In the genomic region with DNA sequence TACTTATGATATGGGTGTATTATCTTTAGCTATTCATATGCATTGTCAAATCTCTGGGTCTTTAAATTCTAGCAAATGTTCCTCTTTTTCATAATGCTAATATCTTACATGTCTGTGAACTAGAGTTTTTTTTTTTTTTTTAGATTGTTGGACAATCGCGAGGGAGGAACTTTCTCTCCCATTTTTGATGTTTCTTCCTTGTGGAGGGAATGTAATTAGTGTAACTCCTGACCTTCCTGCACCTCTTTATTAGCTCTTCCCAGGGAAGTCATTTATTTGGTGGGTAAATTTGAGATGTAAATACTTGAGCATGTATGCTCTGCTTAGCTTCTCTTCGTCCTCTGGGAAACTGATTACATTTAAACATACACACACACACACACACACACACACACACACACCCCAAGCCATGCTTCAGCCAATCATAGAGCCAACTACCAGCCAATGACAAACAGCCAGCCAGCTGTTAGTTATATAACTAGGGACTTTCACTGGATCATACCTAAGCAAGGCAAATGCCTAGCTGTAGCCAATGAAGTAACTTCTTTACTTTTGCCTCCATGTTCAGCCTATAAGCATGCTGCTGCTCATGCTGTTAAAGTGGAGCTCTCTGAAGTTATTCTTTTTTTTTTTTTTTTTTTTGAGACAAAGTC, we compare ENCODE assay signal across 18 cellular contexts. TPM values are rescaled to one million over a fixed set of nuclear protein-coding genes. Genes with fewer than 3 reads are reported as not detected.
DNase-seq lines count a peak whose midpoint lies in the region; ATAC-seq, FAIRE-seq and TF ChIP-seq lines count a peak whose summit lies in the region.
"Had no signal": no experiment of that assay in that cellular context is flagged by ENCODE, and none has a peak within 500 bp of the region (broad histone marks: within the 10 kb centered on the region; RNA-seq: fewer than 3 reads in every experiment).

No MANE protein-coding gene starts in this region.

- FAIRE-seq in H1 (lab: Jason Lieb, UNC): no peak
- FAIRE-seq: colon, GM18507 had no signal

- H3K27ac ChIP-seq in GM23338 (ENCODE audit: low read depth) (no peak overlapping the region), H1 (ENCODE audit: low read depth, low read length) (no peak overlapping the region)
- H3K27ac ChIP-seq: neutrophil had no signal

- ATAC-seq in GM23338: peak; percentile 51
- ATAC-seq in mucosa of descending colon: peak; percentile 71
- no peak for ATAC-seq in stimulated activated naive CD8-positive, alpha-beta T cell treated with anti-CD3 and anti-CD28 coated beads, Interleukin-15, amount 100 ng/mL, for 72 hours

- H3K23me2 ChIP-seq in H1 (ENCODE audit: low read depth, low read length): no peaks in the 10 kb centered on the region; the same call in 1 of the 2 replicates

- H2BK5ac ChIP-seq in H1 (ENCODE audit: low read depth, low read length): no peak overlapping the region

- H3K79me2 ChIP-seq in GM23338 (replicated peaks; ENCODE audit: insufficient read depth): no peaks in the 10 kb centered on the region
- H3K79me2 ChIP-seq in H1 (ENCODE audit: control insufficient read depth in 1 of 2, insufficient read depth in 2 of 2, low read length in 2 of 2): no peaks in the 10 kb centered on the region

- TF ChIP-seq EP300 in H1 (IDR thresholded peaks at IDR 0.05; ENCODE audit: borderline replicate concordance in 1 of 2, low read depth in 2 of 2, low read length in 2 of 2): no peak

- no peak overlapping the region for H2BK15ac ChIP-seq in H1 (ENCODE audit: low read length)

- no peak overlapping the region for H3K23ac ChIP-seq in H1 (ENCODE audit: insufficient read length)

- H3K4me2 ChIP-seq in GM23338 (no peak overlapping the region), H1 (ENCODE audit: insufficient read depth in 1 of 2, low read depth in 2 of 2, low read length in 2 of 2) (no peak overlapping the region)

- H3K18ac ChIP-seq in H1 (ENCODE audit: extremely low read depth, low read length): no peak overlapping the region

- TF ChIP-seq CTCF in GM23338 (conservative IDR thresholded peaks at IDR 0.05; ENCODE audit: low read depth in 2 of 2): no peak
- no peak for TF ChIP-seq CTCF in H1 (IDR thresholded peaks at IDR 0.05; ENCODE audit: control extremely low read depth in 1 of 3, insufficient read depth in 1 of 3, low read depth in 1 of 3, low read length in 3 of 3)
- TF ChIP-seq CTCF in mucosa of descending colon (IDR thresholded peaks at IDR 0.05): no peak

- no peak overlapping the region for H3K56ac ChIP-seq in H1 (replicated peaks; ENCODE audit: insufficient read length, low read depth, low read length)

- H2AFZ ChIP-seq in GM23338 (no peak overlapping the region; the same call in 1 of the 2 replicates), H1 (ENCODE audit: low read length) (0 out of 2 replicates have a peak overlapping the region, but pooled peaks have one; percentile 13)

- TF ChIP-seq POLR2A in H1 (IDR thresholded peaks at IDR 0.05; ENCODE audit: control extremely low read depth in 1 of 2, low read depth in 2 of 2, low read length in 2 of 2): no peak

- no peak overlapping the region for H4K8ac ChIP-seq in H1 (ENCODE audit: extremely low read depth, insufficient read depth, low read length)

- no peak overlapping the region for H4K5ac ChIP-seq in H1 (ENCODE audit: insufficient read length, low read depth, low read length)

- no peak overlapping the region for H3K4me3 ChIP-seq in GM23338
- H3K4me3 ChIP-seq in H1 (ENCODE audit: extremely low read depth in 1 of 4, insufficient read depth in 2 of 4, low read depth in 3 of 4, low read length in 4 of 4): no peak overlapping the region
- H3K4me3 ChIP-seq in mucosa of descending colon: no peak overlapping the region
- H3K4me3 ChIP-seq: MG63 had no signal

- 77% methylated on average over 3 of the region's 3 CpGs; no CpG with 5 or more reads in 1 of the 2 experiments for WGBS in H1 (ENCODE audit: extremely low coverage in 1 of 2, insufficient coverage in 1 of 2, insufficient read length in 1 of 2, insufficient replicate concordance in 2 of 2, low coverage in 1 of 2, low lambda C conversion rate in 2 of 2, missing lambda C conversion rate in 1 of 2), 2 experiments

- intact Hi-C loops in mucosa of descending colon (cut with DNase I, micrococcal nuclease): no loop called here

- CTCF ChIA-PET in H1 (lab: Charles Lee; ENCODE audit: partially characterized antibody): interaction anchor here (0.6 kb wide), 1 partner anchor 430 kb away, joined by 3 read pairs; no protein-coding TSS in a partner anchor

- H2BK12ac ChIP-seq in H1 (ENCODE audit: low read depth, low read length): no peak overlapping the region

- H3K9me3 ChIP-seq in H1 (ENCODE audit: insufficient read depth in 2 of 2, low read depth in 1 of 2, low read length in 1 of 2): no peaks in the 10 kb centered on the region
- no peaks in the 10 kb centered on the region for H3K9me3 ChIP-seq in mucosa of descending colon
- H3K9me3 ChIP-seq: MG63, neutrophil had no signal

- H3K4me3 Mint-ChIP-seq in GM23338: no peak overlapping the region
- H3K4me3 Mint-ChIP-seq in stimulated activated naive CD8-positive, alpha-beta T cell treated with anti-CD3 and anti-CD28 coated beads, Interleukin-15, amount 100 ng/mL, for 72 hours: no peak overlapping the region
- H3K4me3 Mint-ChIP-seq: activated CD4-positive, alpha-beta T cell treated with anti-CD3 and anti-CD28 coated beads, Interleukin-2, amount 10 ng/mL, durations not matched to agents 24 days and 14 days; CD14-positive monocyte had no signal

- H3K36me3 ChIP-seq in GM23338 (ENCODE audit: insufficient read depth): no peaks in the 10 kb centered on the region
- no peaks in the 10 kb centered on the region for H3K36me3 ChIP-seq in H1 (ENCODE audit: control insufficient read depth in 2 of 4, insufficient read depth in 4 of 4, low read length in 3 of 4)
- no peaks in the 10 kb centered on the region for H3K36me3 ChIP-seq in mucosa of descending colon (ENCODE audit: low read depth)
- H3K36me3 ChIP-seq: MG63, neutrophil had no signal

- H3K79me1 ChIP-seq in H1 (ENCODE audit: low read depth, low read length): no peaks in the 10 kb centered on the region

- H3K4me1 ChIP-seq in GM23338 (ENCODE audit: insufficient read depth) (no peaks in the 10 kb centered on the region), H1 (replicated peaks in 1 of 4; ENCODE audit: control insufficient read depth in 3 of 4, insufficient read depth in 4 of 4, low read length in 3 of 4) (no peaks in the 10 kb centered on the region), mucosa of descending colon (ENCODE audit: low read depth) (no peaks in the 10 kb centered on the region)

- no peaks in the 10 kb centered on the region; the same call in 2 of the 3 replicates for H3K4me1 Mint-ChIP-seq in GM23338
- H3K4me1 Mint-ChIP-seq in stimulated activated naive CD8-positive, alpha-beta T cell treated with anti-CD3 and anti-CD28 coated beads, Interleukin-15, amount 100 ng/mL, for 72 hours: no peaks in the 10 kb centered on the region
- H3K4me1 Mint-ChIP-seq: activated CD4-positive, alpha-beta T cell treated with anti-CD3 and anti-CD28 coated beads, Interleukin-2, amount 10 ng/mL, durations not matched to agents 24 days and 14 days; CD14-positive monocyte had no signal

- no peaks in the 10 kb centered on the region for H3K36me3 Mint-ChIP-seq in GM23338 (ENCODE audit: low read depth)
- H3K36me3 Mint-ChIP-seq: CD14-positive monocyte had no signal

- H2AK5ac ChIP-seq in H1 (ENCODE audit: low read depth, low read length): no peak overlapping the region

- POLR2A ChIA-PET in H1 (lab: Charles Lee; ENCODE audit: partially characterized antibody): interaction anchor here (0.5 to 1.1 kb wide), 5 partner anchors 8 to 1081 kb away, joined by 3 to 4 read pairs (median 3); a partner anchor contains a TSS

- H4K91ac ChIP-seq in H1 (replicated peaks; ENCODE audit: insufficient read length, low read length): no peak overlapping the region

- no peak for TF ChIP-seq RAD21 in H1 (IDR thresholded peaks at IDR 0.05 in 1 of 2, conservative IDR thresholded peaks at IDR 0.05 in 1 of 2; ENCODE audit: low read depth in 2 of 2, low read length in 2 of 2)

- no peak overlapping the region for H3K9ac ChIP-seq in H1 (replicated peaks in 1 of 4; ENCODE audit: extremely low read depth in 1 of 4, low read depth in 3 of 4, low read length in 3 of 4)

- H3K4ac ChIP-seq in H1 (replicated peaks; ENCODE audit: insufficient read length, low read depth, low read length): no peak overlapping the region

- H3K27ac Mint-ChIP-seq in GM23338: no peak overlapping the region; the same call in 1 of the 2 replicates
- H3K27ac Mint-ChIP-seq in stimulated activated naive CD8-positive, alpha-beta T cell treated with anti-CD3 and anti-CD28 coated beads, Interleukin-15, amount 100 ng/mL, for 72 hours: no peak overlapping the region
- H3K27ac Mint-ChIP-seq: activated CD4-positive, alpha-beta T cell treated with anti-CD3 and anti-CD28 coated beads, Interleukin-2, amount 10 ng/mL, durations not matched to agents 24 days and 14 days; CD14-positive monocyte had no signal

- no peaks in the 10 kb centered on the region for H4K20me1 ChIP-seq in GM23338 (replicated peaks; ENCODE audit: insufficient read depth)
- no peaks in the 10 kb centered on the region for H4K20me1 ChIP-seq in H1 (replicated peaks in 1 of 2; ENCODE audit: control insufficient read depth in 1 of 2, insufficient read depth in 2 of 2, low read length in 2 of 2)

- no peaks in the 10 kb centered on the region for H3F3A ChIP-seq in GM23338 (replicated peaks; ENCODE audit: low read depth)

- peaks cover 2% of the 10 kb centered on the region for H3K27me3 Mint-ChIP-seq in GM23338 (ENCODE audit: insufficient read depth, low read depth, poor library complexity)
- H3K27me3 Mint-ChIP-seq in stimulated activated naive CD8-positive, alpha-beta T cell treated with anti-CD3 and anti-CD28 coated beads, Interleukin-15, amount 100 ng/mL, for 72 hours: no peaks in the 10 kb centered on the region

- H3K9me3 Mint-ChIP-seq in GM23338: no peaks in the 10 kb centered on the region
- no peaks in the 10 kb centered on the region for H3K9me3 Mint-ChIP-seq in stimulated activated naive CD8-positive, alpha-beta T cell treated with anti-CD3 and anti-CD28 coated beads, Interleukin-15, amount 100 ng/mL, for 72 hours
- H3K9me3 Mint-ChIP-seq: activated CD4-positive, alpha-beta T cell treated with anti-CD3 and anti-CD28 coated beads, Interleukin-2, amount 10 ng/mL, durations not matched to agents 24 days and 14 days had no signal

- peaks cover 12% of the 10 kb centered on the region for H3K9me2 ChIP-seq in GM23338 (ENCODE audit: insufficient read depth)

- H3K14ac ChIP-seq in H1 (ENCODE audit: insufficient read length): no peak overlapping the region

- H2BK120ac ChIP-seq in H1 (replicated peaks; ENCODE audit: low read depth, low read length): no peak overlapping the region

- H3K27me3 ChIP-seq in GM23338 (ENCODE audit: insufficient read depth): no peaks in the 10 kb centered on the region
- no peaks in the 10 kb centered on the region; a peak in 2 of 7 replicates for H3K27me3 ChIP-seq in H1 (replicated peaks in 1 of 4; ENCODE audit: control insufficient read depth in 3 of 4, extremely low read depth in 1 of 4, insufficient read depth in 3 of 4, low read length in 3 of 4)
- H3K27me3 ChIP-seq: MG63, neutrophil had no signal

- no peak overlapping the region for H2BK20ac ChIP-seq in H1 (ENCODE audit: low read length)

- peak; percentile 32 for DNase-seq in GM23338 (ENCODE audit: low spot score)
- DNase-seq in NCI-H774 (lab: John Stamatoyannopoulos, UW): peak; percentile 38
- no peak for DNase-seq in H1 (ENCODE audit: low read depth in 1 of 2, low spot score in 2 of 2)
- DNase-seq in mucosa of descending colon: peak in 1 of 3 donors; percentile 43
- no peak for DNase-seq in SHP77 (lab: John Stamatoyannopoulos, UW)
- no peak for DNase-seq in kidney tubule cell (ENCODE audit: low spot score)
- no peak for DNase-seq in GM19238 (ENCODE audit: insufficient read length, low spot score)
- DNase-seq in stimulated activated naive CD8-positive, alpha-beta T cell treated with anti-CD3 and anti-CD28 coated beads, Interleukin-15, amount 100 ng/mL, for 72 hours: no peak
- DNase-seq: activated CD4-positive, alpha-beta T cell treated with anti-CD3 and anti-CD28 coated beads, Interleukin-2, amount 10 ng/mL, durations not matched to agents 24 days and 14 days; activated T-cell treated with anti-CD3 and anti-CD28 coated beads, Interleukin-2, amount 50 U/mL, for 48 hours; GDM1; mesendoderm; MG63; stimulated activated naive CD4-positive, alpha-beta T cell had no signal

RNA-seq across cellular contexts. Expression of a gene that starts 8.3 kb away (rescaled TPM):
- 60.3 and 64.8 TPM in 2 replicates for total RNA-seq in GM23338 (2014; rRNA removed; shearing (Covaris generic))
- polyA plus RNA-seq in GM23338 (2016; fragmentation: Nextera tagmentation; extraction: Ambion mirVana) (50.0 and 68.6 TPM in 2 replicates), H1 (2011; rRNA removed) (11.5 and 19.9 TPM in 2 replicates)
- total RNA-seq in H1 (2021; fragmentation: NEBNext Ultra II Directional; extraction: Animal tissue kit (Norgen Biotek cat#: 25700)): 57.5 and 66.2 TPM in 2 replicates
- polyA plus RNA-seq in H1 (2011; cell fraction: cytosol; rRNA removed): 22.3 TPM
- 21.1 TPM for polyA plus RNA-seq in H1 (2011; cell fraction: nucleus; rRNA removed)
- polyA plus RNA-seq in H1 (2012, experiment 1 of 2): 26.4 to 41.1 TPM (median 29.1 TPM) in 4 replicates
- polyA plus RNA-seq in H1 (2012, experiment 2 of 2): 2.8 TPM
- polyA plus RNA-seq in H1 (2013, experiment 1 of 2): 45.0 TPM
- 43.0 TPM for polyA plus RNA-seq in H1 (2013, experiment 2 of 2)
- polyA minus RNA-seq in H1 (2011; rRNA and poly(A)+ RNA removed): 44.7 and 60.2 TPM in 2 replicates
- 28.5 TPM for polyA minus RNA-seq in H1 (2011; cell fraction: cytosol; rRNA and poly(A)+ RNA removed)
- polyA minus RNA-seq in H1 (2011; cell fraction: nucleus; rRNA and poly(A)+ RNA removed): 125 TPM
- 10 to 100 TPM; 66.9 to 87.6 (median 84.4) TPM for total RNA-seq in mucosa of descending colon

Comparison
In these comparisons a context has a peak if more than half of its experiments do, and no peak if none do; other contexts are left out.
1. DNase-seq: peak in GM23338 (single experiment) and NCI-H774 (single experiment); none in H1 (0 of 2), SHP77 (0 of 2), kidney tubule cell (single experiment), GM19238 (single experiment) and stimulated activated naive CD8-positive, alpha-beta T cell treated with anti-CD3 and anti-CD28 coated beads, Interleukin-15, amount 100 ng/mL, for 72 hours (0 of 2).